In genomic region chr17:76540381-76541300, GRCh38 we compare ENCODE assay signal across 9 cellular contexts. TPM values are rescaled to one million over a fixed set of nuclear protein-coding genes. Genes with fewer than 3 reads are reported as not detected.
DNase-seq lines count a peak whose midpoint lies in the region; ATAC-seq and TF ChIP-seq lines count a peak whose summit lies in the region.
"Had no signal": no experiment of that assay in that cellular context is flagged by ENCODE, and none has a peak within 500 bp of the region (broad histone marks: within the 10 kb centered on the region; RNA-seq: fewer than 3 reads in every experiment).

No MANE protein-coding gene starts in this region.

- no peak overlapping the region for H3K27ac ChIP-seq in BLaER1
- H3K27ac ChIP-seq: KMS-11 had no signal

- H3K9me3 Mint-ChIP-seq in glutamatergic neuron (ENCODE audit: unreplicated experiment) (peaks cover 18% of the 10 kb centered on the region), neural crest cell (no peaks in the 10 kb centered on the region)

- H4K20me1 ChIP-seq in BLaER1: no peaks in the 10 kb centered on the region

- H3K36me3 ChIP-seq in BLaER1: no peaks in the 10 kb centered on the region
- no peaks in the 10 kb centered on the region for H3K36me3 ChIP-seq in adipocyte (ENCODE audit: control insufficient read depth, insufficient read depth, low read length, severe bottlenecking)

- peaks cover 20% of the 10 kb centered on the region for H3K27me3 Mint-ChIP-seq in glutamatergic neuron (ENCODE audit: unreplicated experiment)
- peaks cover 49% of the 10 kb centered on the region for H3K27me3 Mint-ChIP-seq in neural crest cell (ENCODE audit: low read depth)

- peak overlapping the region; percentile 76 for H3K4me3 Mint-ChIP-seq in glutamatergic neuron (ENCODE audit: unreplicated experiment)
- H3K4me3 Mint-ChIP-seq in neural crest cell: peak overlapping the region; percentile 88

- H3K27ac Mint-ChIP-seq in glutamatergic neuron (ENCODE audit: unreplicated experiment) (peak overlapping the region; percentile 90), neural crest cell (ENCODE audit: unreplicated experiment) (no peak overlapping the region)

- H3K36me3 Mint-ChIP-seq in glutamatergic neuron (ENCODE audit: unreplicated experiment) (peaks cover 5% of the 10 kb centered on the region), neural crest cell (ENCODE audit: low read depth) (no peaks in the 10 kb centered on the region)

- DNase-seq in GOT3 (lab: John Stamatoyannopoulos, UW): peak; percentile 60
- DNase-seq in NCI-H226: peak; percentile 96
- DNase-seq in adipocyte (ENCODE audit: low read depth): peak; percentile 98
- peak; percentile 95 for DNase-seq in glutamatergic neuron
- peak; percentile 86 for DNase-seq in neural crest cell (ENCODE audit: low read depth, low spot score)
- DNase-seq in central memory CD4-positive, alpha-beta T cell: no peak

- H3K4me2 ChIP-seq in BLaER1: peak overlapping the region; percentile 91
- H3K4me2 ChIP-seq: KMS-11 had no signal

- peaks cover 81% of the 10 kb centered on the region for H3K27me3 ChIP-seq in BLaER1
- H3K27me3 ChIP-seq in adipocyte (replicated peaks; ENCODE audit: control insufficient read depth, insufficient read depth, low read length): no peaks in the 10 kb centered on the region

- H3K9ac ChIP-seq in BLaER1 (peak overlapping the region; percentile 32; the same call in 1 of the 2 replicates), adipocyte (ENCODE audit: low read length) (peak overlapping the region; percentile 76)
- H3K9ac ChIP-seq: KMS-11 had no signal

- TF ChIP-seq CTCF in glutamatergic neuron (IDR thresholded peaks at IDR 0.05; ENCODE audit: partially characterized antibody, unreplicated experiment): no peak
- TF ChIP-seq CTCF in neural crest cell (conservative IDR thresholded peaks at IDR 0.05): peak; percentile 24

- H3K4me1 Mint-ChIP-seq in glutamatergic neuron (ENCODE audit: low read depth, unreplicated experiment): peaks cover 50% of the 10 kb centered on the region
- H3K4me1 Mint-ChIP-seq in neural crest cell: peaks cover 49% of the 10 kb centered on the region

- H3K4me1 ChIP-seq in BLaER1 (peaks cover 97% of the 10 kb centered on the region), adipocyte (ENCODE audit: control insufficient read depth, insufficient read depth, low read length) (peaks cover 36% of the 10 kb centered on the region)

- ATAC-seq in GM18519 (IDR thresholded peaks at IDR 0.05; ENCODE audit: low FRiP score, unreplicated experiment): no peak

- H3K9me3 ChIP-seq in BLaER1: no peaks in the 10 kb centered on the region
- H3K9me3 ChIP-seq in adipocyte (ENCODE audit: control insufficient read depth, low read length): no peaks in the 10 kb centered on the region

- peak overlapping the region; percentile 37; the same call in 1 of the 2 replicates for H3K4me3 ChIP-seq in BLaER1
- peak overlapping the region; percentile 75 for H3K4me3 ChIP-seq in adipocyte (ENCODE audit: low read length)

RNA-seq across cellular contexts. Expression of gene PRCD, which starts 0.8 kb away (rescaled TPM):
- total RNA-seq in glutamatergic neuron (ENCODE audit: unreplicated experiment): 1.4 TPM
- 0.41 and 0.75 TPM in 2 replicates for total RNA-seq in neural crest cell

RNA-seq across cellular contexts. Expression of gene CYGB, which starts 3.1 kb away (rescaled TPM):
- total RNA-seq in glutamatergic neuron (ENCODE audit: unreplicated experiment) (20.4 TPM), neural crest cell (8.6 and 8.7 TPM in 2 replicates)

RNA-seq across cellular contexts. Expression of gene RHBDF2, which starts 39.4 kb away (rescaled TPM):
- total RNA-seq in glutamatergic neuron (ENCODE audit: unreplicated experiment) (1.9 TPM), neural crest cell (2.0 and 3.6 TPM in 2 replicates)

RNA-seq across cellular contexts. Expression of gene ST6GALNAC2, which starts 45.0 kb away (rescaled TPM):
- total RNA-seq in glutamatergic neuron (ENCODE audit: unreplicated experiment) (0.32 TPM), neural crest cell (4.5 and 5.1 TPM in 2 replicates)
